In genomic region chr18:58148954-58149471, GRCh38 we compare ENCODE assay signal across 12 cellular contexts.
DNase-seq lines count a peak whose midpoint lies in the region; ATAC-seq and TF ChIP-seq lines count a peak whose summit lies in the region.
"Had no signal": no experiment of that assay in that cellular context is flagged by ENCODE, and none has a peak within 500 bp of the region (broad histone marks: within the 10 kb centered on the region; RNA-seq: fewer than 3 reads in every experiment).

No MANE protein-coding gene starts in this region.

- no peak for TF ChIP-seq CTCF in LNCaP clone FGC (IDR thresholded peaks at IDR 0.05; ENCODE audit: control insufficient read depth, extremely low read depth, insufficient read depth)
- TF ChIP-seq CTCF in left lung (IDR thresholded peaks at IDR 0.05): no peak

- no peak overlapping the region for H3K27ac ChIP-seq in left lung

- H3K4me3 Mint-ChIP-seq in activated naive CD8-positive, alpha-beta T cell treated with anti-CD3 and anti-CD28 coated beads for 36 hours: no peak overlapping the region

- peak overlapping the region; percentile 67 for H3K4me3 ChIP-seq in LNCaP clone FGC (ENCODE audit: low read depth, low read length)
- no peak overlapping the region for H3K4me3 ChIP-seq in left lung

- no peaks in the 10 kb centered on the region for H3K36me3 Mint-ChIP-seq in activated naive CD4-positive, alpha-beta T cell treated with anti-CD3 and anti-CD28 coated beads, Interleukin-2, amount 50 U/mL, for 72 hours
- no peaks in the 10 kb centered on the region for H3K36me3 Mint-ChIP-seq in activated naive CD8-positive, alpha-beta T cell treated with anti-CD3 and anti-CD28 coated beads for 36 hours

- no peaks in the 10 kb centered on the region for H3K9me3 Mint-ChIP-seq in activated naive CD4-positive, alpha-beta T cell treated with anti-CD3 and anti-CD28 coated beads, Interleukin-2, amount 50 U/mL, for 72 hours
- peaks cover 3% of the 10 kb centered on the region for H3K9me3 Mint-ChIP-seq in activated naive CD8-positive, alpha-beta T cell treated with anti-CD3 and anti-CD28 coated beads for 36 hours

- ATAC-seq in GM18508 (IDR thresholded peaks at IDR 0.05; ENCODE audit: insufficient read depth, unreplicated experiment) (peak; percentile 50), GM21786 (IDR thresholded peaks at IDR 0.05; ENCODE audit: unreplicated experiment) (peak; percentile 66), left lung (peak; percentile 34), sciatic nerve (no peak)
- ATAC-seq in activated naive CD4-positive, alpha-beta T cell treated with anti-CD3 and anti-CD28 coated beads, Interleukin-2, amount 50 U/mL, for 72 hours: no peak

- no peaks in the 10 kb centered on the region for H3K36me3 ChIP-seq in left lung
- H3K36me3 ChIP-seq: Peyer's patch had no signal

- DNase-seq in LNCaP clone FGC (ENCODE audit: low read depth): peak; percentile 100
- DNase-seq in left lung: no peak
- DNase-seq in sciatic nerve (ENCODE audit: low spot score): no peak
- DNase-seq in activated naive CD4-positive, alpha-beta T cell treated with anti-CD3 and anti-CD28 coated beads, Interleukin-2, amount 50 U/mL, for 72 hours (ENCODE audit: low spot score in 2 of 2): no peak
- no peak for DNase-seq in D341Med (ENCODE audit: low spot score)
- no peak for DNase-seq in activated naive CD8-positive, alpha-beta T cell treated with anti-CD3 and anti-CD28 coated beads for 36 hours
- DNase-seq: activated CD4-positive, alpha-beta T cell treated with anti-CD3 and anti-CD28 coated beads for 48 hours; amygdala; IMR-90 had no signal

- peaks cover 3 to 10% of the 10 kb centered on the region in 2 donors for H3K4me1 ChIP-seq in left lung

- H3K9me3 ChIP-seq in left lung: no peaks in the 10 kb centered on the region
- H3K9me3 ChIP-seq: Peyer's patch had no signal

- peaks cover 3% of the 10 kb centered on the region for H3K4me1 Mint-ChIP-seq in activated naive CD8-positive, alpha-beta T cell treated with anti-CD3 and anti-CD28 coated beads for 36 hours

- intact Hi-C loops in left lung (cut with DNase I): no loop called here
- intact Hi-C loops in sciatic nerve (cut with DNase I): no loop called here

- no peaks in the 10 kb centered on the region for H3K27me3 ChIP-seq in left lung
- H3K27me3 ChIP-seq: Peyer's patch had no signal

- H3K27me3 Mint-ChIP-seq in activated naive CD8-positive, alpha-beta T cell treated with anti-CD3 and anti-CD28 coated beads for 36 hours: no peaks in the 10 kb centered on the region

- H3K27ac Mint-ChIP-seq in activated naive CD4-positive, alpha-beta T cell treated with anti-CD3 and anti-CD28 coated beads, Interleukin-2, amount 50 U/mL, for 72 hours: no peak overlapping the region
- no peak overlapping the region for H3K27ac Mint-ChIP-seq in activated naive CD8-positive, alpha-beta T cell treated with anti-CD3 and anti-CD28 coated beads for 36 hours

Comparison
In these comparisons a context has a peak if more than half of its experiments do, and no peak if none do; other contexts are left out.
1. ATAC-seq: peak in GM18508 (single experiment), GM21786 (single experiment) and left lung (single experiment); none in sciatic nerve (single experiment) and activated naive CD4-positive, alpha-beta T cell treated with anti-CD3 and anti-CD28 coated beads, Interleukin-2, amount 50 U/mL, for 72 hours (0 of 2).